Comparison of ENCODE assay signal across 1 cellular context in the genomic region with DNA sequence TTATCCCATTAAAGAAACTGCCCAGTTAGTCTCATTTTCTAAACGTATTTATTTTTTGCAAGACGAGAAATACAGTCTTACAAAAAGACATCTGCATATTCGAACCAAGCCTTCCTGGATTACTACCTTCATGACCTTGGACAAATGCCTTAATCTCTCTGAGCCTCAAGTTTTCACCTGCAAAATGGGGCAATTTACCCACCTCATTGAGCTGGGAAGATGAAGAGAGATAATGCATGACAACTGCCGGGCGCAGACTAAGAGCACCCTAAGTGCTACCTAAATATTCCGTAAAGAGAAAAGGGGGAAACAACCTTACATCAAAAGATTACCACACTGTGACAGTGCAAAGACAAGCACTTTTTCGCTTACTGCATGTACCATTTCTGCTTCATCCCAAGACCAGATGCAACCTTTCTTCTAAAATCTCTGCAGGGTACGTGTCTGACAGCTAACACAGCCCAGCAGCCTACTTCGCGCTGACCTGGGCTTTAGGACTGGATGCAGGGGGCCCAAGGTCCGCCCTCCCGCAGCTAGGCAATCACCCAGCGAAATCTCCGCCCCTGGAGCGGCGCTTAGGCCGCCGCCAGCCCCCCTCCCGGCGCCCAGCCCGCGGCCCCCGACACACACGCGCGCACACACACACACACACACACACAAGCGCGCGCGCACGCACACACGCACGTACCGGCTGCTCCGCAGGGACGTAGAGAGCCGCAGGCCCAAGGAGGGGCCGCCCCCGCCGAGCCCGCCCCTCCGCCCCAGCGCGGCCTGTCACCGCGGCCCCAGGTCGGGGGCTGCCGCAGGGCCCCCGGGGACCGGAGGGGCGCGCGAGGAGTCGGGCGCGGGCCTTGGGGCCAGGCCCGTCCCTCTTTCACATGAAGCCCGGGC.
A peak's percentile ranks its signal among the peaks of the same experiment; 100 is the strongest.
TF ChIP-seq lines count a peak whose summit lies in the region.

No MANE protein-coding gene starts in this region.

TF ChIP-seq in H1, 55 proteins besides CTCF, POLR2A, EP300 and RAD21:
- peak; percentile 80 for TF ChIP-seq ASH2L (IDR thresholded peaks at IDR 0.05; ENCODE audit: low read length)
- TF ChIP-seq SP2 (IDR thresholded peaks at IDR 0.05; ENCODE audit: low read length): no peak
- TF ChIP-seq CREB1 (IDR thresholded peaks at IDR 0.05): peak; percentile 64; the same call in 1 of the 2 replicates
- no peak for TF ChIP-seq HDAC2 (IDR thresholded peaks at IDR 0.05; ENCODE audit: borderline replicate concordance in 1 of 2, low read depth in 2 of 2, low read length in 2 of 2)
- no peak for TF ChIP-seq GABPA (IDR thresholded peaks at IDR 0.05; ENCODE audit: borderline replicate concordance, insufficient read depth, low read length)
- TF ChIP-seq RFX5 (IDR thresholded peaks at IDR 0.05; ENCODE audit: borderline replicate concordance, low read depth, low read length): no peak
- no peak for TF ChIP-seq JUN (IDR thresholded peaks at IDR 0.05; ENCODE audit: low read depth, low read length)
- TF ChIP-seq SRF (IDR thresholded peaks at IDR 0.05; ENCODE audit: low read depth, low read length): no peak
- no peak for TF ChIP-seq SP1 (IDR thresholded peaks at IDR 0.05; ENCODE audit: low read depth, low read length)
- TF ChIP-seq TAF7 (optimal IDR thresholded peaks at IDR 0.05; ENCODE audit: borderline replicate concordance, low read depth, low read length): no peak
- TF ChIP-seq TEAD4 (IDR thresholded peaks at IDR 0.05; ENCODE audit: low read depth, low read length): no peak
- TF ChIP-seq SIRT6 (IDR thresholded peaks at IDR 0.05; ENCODE audit: low read length): no peak
- TF ChIP-seq, protein P1, sequence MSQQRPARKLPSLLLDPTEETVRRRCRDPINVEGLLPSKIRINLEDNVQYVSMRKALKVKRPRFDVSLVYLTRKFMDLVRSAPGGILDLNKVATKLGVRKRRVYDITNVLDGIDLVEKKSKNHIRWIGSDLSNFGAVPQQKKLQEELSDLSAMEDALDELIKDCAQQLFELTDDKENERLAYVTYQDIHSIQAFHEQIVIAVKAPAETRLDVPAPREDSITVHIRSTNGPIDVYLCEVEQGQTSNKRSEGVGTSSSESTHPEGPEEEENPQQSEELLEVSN (IDR thresholded peaks at IDR 0.05): no peak
- TF ChIP-seq, protein P2, sequence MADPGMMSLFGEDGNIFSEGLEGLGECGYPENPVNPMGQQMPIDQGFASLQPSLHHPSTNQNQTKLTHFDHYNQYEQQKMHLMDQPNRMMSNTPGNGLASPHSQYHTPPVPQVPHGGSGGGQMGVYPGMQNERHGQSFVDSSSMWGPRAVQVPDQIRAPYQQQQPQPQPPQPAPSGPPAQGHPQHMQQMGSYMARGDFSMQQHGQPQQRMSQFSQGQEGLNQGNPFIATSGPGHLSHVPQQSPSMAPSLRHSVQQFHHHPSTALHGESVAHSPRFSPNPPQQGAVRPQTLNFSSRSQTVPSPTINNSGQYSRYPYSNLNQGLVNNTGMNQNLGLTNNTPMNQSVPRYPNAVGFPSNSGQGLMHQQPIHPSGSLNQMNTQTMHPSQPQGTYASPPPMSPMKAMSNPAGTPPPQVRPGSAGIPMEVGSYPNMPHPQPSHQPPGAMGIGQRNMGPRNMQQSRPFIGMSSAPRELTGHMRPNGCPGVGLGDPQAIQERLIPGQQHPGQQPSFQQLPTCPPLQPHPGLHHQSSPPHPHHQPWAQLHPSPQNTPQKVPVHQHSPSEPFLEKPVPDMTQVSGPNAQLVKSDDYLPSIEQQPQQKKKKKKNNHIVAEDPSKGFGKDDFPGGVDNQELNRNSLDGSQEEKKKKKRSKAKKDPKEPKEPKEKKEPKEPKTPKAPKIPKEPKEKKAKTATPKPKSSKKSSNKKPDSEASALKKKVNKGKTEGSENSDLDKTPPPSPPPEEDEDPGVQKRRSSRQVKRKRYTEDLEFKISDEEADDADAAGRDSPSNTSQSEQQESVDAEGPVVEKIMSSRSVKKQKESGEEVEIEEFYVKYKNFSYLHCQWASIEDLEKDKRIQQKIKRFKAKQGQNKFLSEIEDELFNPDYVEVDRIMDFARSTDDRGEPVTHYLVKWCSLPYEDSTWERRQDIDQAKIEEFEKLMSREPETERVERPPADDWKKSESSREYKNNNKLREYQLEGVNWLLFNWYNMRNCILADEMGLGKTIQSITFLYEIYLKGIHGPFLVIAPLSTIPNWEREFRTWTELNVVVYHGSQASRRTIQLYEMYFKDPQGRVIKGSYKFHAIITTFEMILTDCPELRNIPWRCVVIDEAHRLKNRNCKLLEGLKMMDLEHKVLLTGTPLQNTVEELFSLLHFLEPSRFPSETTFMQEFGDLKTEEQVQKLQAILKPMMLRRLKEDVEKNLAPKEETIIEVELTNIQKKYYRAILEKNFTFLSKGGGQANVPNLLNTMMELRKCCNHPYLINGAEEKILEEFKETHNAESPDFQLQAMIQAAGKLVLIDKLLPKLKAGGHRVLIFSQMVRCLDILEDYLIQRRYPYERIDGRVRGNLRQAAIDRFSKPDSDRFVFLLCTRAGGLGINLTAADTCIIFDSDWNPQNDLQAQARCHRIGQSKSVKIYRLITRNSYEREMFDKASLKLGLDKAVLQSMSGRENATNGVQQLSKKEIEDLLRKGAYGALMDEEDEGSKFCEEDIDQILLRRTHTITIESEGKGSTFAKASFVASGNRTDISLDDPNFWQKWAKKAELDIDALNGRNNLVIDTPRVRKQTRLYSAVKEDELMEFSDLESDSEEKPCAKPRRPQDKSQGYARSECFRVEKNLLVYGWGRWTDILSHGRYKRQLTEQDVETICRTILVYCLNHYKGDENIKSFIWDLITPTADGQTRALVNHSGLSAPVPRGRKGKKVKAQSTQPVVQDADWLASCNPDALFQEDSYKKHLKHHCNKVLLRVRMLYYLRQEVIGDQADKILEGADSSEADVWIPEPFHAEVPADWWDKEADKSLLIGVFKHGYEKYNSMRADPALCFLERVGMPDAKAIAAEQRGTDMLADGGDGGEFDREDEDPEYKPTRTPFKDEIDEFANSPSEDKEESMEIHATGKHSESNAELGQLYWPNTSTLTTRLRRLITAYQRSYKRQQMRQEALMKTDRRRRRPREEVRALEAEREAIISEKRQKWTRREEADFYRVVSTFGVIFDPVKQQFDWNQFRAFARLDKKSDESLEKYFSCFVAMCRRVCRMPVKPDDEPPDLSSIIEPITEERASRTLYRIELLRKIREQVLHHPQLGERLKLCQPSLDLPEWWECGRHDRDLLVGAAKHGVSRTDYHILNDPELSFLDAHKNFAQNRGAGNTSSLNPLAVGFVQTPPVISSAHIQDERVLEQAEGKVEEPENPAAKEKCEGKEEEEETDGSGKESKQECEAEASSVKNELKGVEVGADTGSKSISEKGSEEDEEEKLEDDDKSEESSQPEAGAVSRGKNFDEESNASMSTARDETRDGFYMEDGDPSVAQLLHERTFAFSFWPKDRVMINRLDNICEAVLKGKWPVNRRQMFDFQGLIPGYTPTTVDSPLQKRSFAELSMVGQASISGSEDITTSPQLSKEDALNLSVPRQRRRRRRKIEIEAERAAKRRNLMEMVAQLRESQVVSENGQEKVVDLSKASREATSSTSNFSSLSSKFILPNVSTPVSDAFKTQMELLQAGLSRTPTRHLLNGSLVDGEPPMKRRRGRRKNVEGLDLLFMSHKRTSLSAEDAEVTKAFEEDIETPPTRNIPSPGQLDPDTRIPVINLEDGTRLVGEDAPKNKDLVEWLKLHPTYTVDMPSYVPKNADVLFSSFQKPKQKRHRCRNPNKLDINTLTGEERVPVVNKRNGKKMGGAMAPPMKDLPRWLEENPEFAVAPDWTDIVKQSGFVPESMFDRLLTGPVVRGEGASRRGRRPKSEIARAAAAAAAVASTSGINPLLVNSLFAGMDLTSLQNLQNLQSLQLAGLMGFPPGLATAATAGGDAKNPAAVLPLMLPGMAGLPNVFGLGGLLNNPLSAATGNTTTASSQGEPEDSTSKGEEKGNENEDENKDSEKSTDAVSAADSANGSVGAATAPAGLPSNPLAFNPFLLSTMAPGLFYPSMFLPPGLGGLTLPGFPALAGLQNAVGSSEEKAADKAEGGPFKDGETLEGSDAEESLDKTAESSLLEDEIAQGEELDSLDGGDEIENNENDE (IDR thresholded peaks at IDR 0.05; ENCODE audit: insufficient replicate concordance, low read length): no peak
- TF ChIP-seq SAP30 (IDR thresholded peaks at IDR 0.05; ENCODE audit: insufficient read depth, insufficient replicate concordance, low read length): peak; percentile 42
- TF ChIP-seq KDM5A (IDR thresholded peaks at IDR 0.05; ENCODE audit: low read length): no peak
- peak; percentile 76 to 86; a peak in 3 of 4 replicates for TF ChIP-seq SIN3A (conservative IDR thresholded peaks at IDR 0.05 in 1 of 2, IDR thresholded peaks at IDR 0.05 in 1 of 2; ENCODE audit: low read depth in 1 of 2, low read length in 2 of 2)
- TF ChIP-seq, protein P3, sequence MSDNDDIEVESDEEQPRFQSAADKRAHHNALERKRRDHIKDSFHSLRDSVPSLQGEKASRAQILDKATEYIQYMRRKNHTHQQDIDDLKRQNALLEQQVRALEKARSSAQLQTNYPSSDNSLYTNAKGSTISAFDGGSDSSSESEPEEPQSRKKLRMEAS (IDR thresholded peaks at IDR 0.05): peak; percentile 60
- peak; percentile 53; the same call in 1 of the 2 replicates for TF ChIP-seq EGR1 (IDR thresholded peaks at IDR 0.05; ENCODE audit: borderline replicate concordance, low read depth, low read length)
- TF ChIP-seq FOSL1 (IDR thresholded peaks at IDR 0.05; ENCODE audit: insufficient read depth, low read depth, low read length): 0 out of 2 replicates have a peak, but pooled peaks have one; percentile 61
- peak; percentile 45 for TF ChIP-seq NANOG (IDR thresholded peaks at IDR 0.05; ENCODE audit: insufficient read depth, low read depth, low read length, poor library complexity, severe bottlenecking)
- no peak for TF ChIP-seq YY1 (IDR thresholded peaks at IDR 0.05; ENCODE audit: low read depth, low read length)
